In genomic region chr11:75525433-75526191, GRCh38 we compare ENCODE assay signal across 8 cellular contexts. TPM values are rescaled to one million over a fixed set of nuclear protein-coding genes. Genes with fewer than 3 reads are reported as not detected.
DNase-seq lines count a peak whose midpoint lies in the region; ATAC-seq and TF ChIP-seq lines count a peak whose summit lies in the region.

Gene GDPD5, minus strand, starts transcription at chr11:75525941. Its CDS starts 48,206 bp downstream, at chr11:75477735.

- H3K4me1 ChIP-seq in BE2C = no peaks in the 10 kb centered on the region

- CTCF ChIA-PET in activated CD4-positive, alpha-beta T cell treated with anti-CD3 and anti-CD28 coated beads, Interleukin-2, amount 10 ng/mL, durations not matched to agents 7 days and 5 days (lab: Charles Lee) = interaction anchor here (0.5 to 1.4 kb wide), 18 partner anchors 8 to 1329 kb away, joined by 3 to 6 read pairs (median 4); no protein-coding TSS in a partner anchor

- peak; percentile 39 for TF ChIP-seq CTCF in BE2C (IDR thresholded peaks at IDR 0.05; ENCODE audit: low read depth, low read length)
- TF ChIP-seq CTCF in lower leg skin (IDR thresholded peaks at IDR 0.05) = no peak

- peaks cover 12% of the 10 kb centered on the region for H3K27me3 ChIP-seq in BE2C

- H3K27ac Mint-ChIP-seq in activated CD4-positive, alpha-beta T cell treated with anti-CD3 and anti-CD28 coated beads, Interleukin-2, amount 10 ng/mL, durations not matched to agents 7 days and 5 days = peak within 1 kb of the TSS; percentile 87

- H3K4me1 Mint-ChIP-seq in activated CD4-positive, alpha-beta T cell treated with anti-CD3 and anti-CD28 coated beads, Interleukin-2, amount 10 ng/mL, durations not matched to agents 7 days and 5 days = peaks cover 35% of the 10 kb centered on the region

- intact Hi-C loops in lower leg skin (cut with DNase I; ENCODE audit: low total_unique reads) = no loop called here

- TF ChIP-seq POLR2A in lower leg skin (IDR thresholded peaks at IDR 0.05) = no peak

- H3K4me3 ChIP-seq in BE2C (ENCODE audit: low read depth, low read length) = peak within 1 kb of the TSS; percentile 76
- peak within 1 kb of the TSS; percentile 48 for H3K4me3 ChIP-seq in lower leg skin (ENCODE audit: low read depth, poor library complexity, severe bottlenecking)

- no peaks in the 10 kb centered on the region for H3K36me3 Mint-ChIP-seq in activated CD4-positive, alpha-beta T cell treated with anti-CD3 and anti-CD28 coated beads, Interleukin-2, amount 10 ng/mL, durations not matched to agents 7 days and 5 days (ENCODE audit: low read depth)

- peaks cover 2% of the 10 kb centered on the region for H3K27me3 Mint-ChIP-seq in activated CD4-positive, alpha-beta T cell treated with anti-CD3 and anti-CD28 coated beads, Interleukin-2, amount 10 ng/mL, durations not matched to agents 7 days and 5 days

- DNase-seq in BE2C (peak; percentile 93), GM19238 (ENCODE audit: insufficient read length, low spot score) (peak; percentile 96), NCI-H524 treated with DMSO at 0.1 percent for 48 hours (lab: John Stamatoyannopoulos, UW) (peak; percentile 20), dermis microvascular lymphatic vessel endothelial cell (ENCODE audit: low read depth in 2 of 2) (peak; percentile 40 to 84), lower leg skin (ENCODE audit: low spot score in 2 of 2) (peak; percentile 69 to 97)
- DNase-seq in activated CD4-positive, alpha-beta T cell treated with anti-CD3 and anti-CD28 coated beads, Interleukin-2, amount 10 ng/mL, durations not matched to agents 7 days and 5 days = peak; percentile 92
- peak; percentile 79 to 82 for DNase-seq in stimulated activated CD4-positive, alpha-beta T cell treated with anti-CD3 and anti-CD28 coated beads, Interleukin-4, amount 100 ng/mL, for 4 hours

- 0 to 1% methylated on average over 19 to 72 of the region's 99 CpGs for WGBS in lower leg skin, 2 donors

- ATAC-seq in HG03457 (IDR thresholded peaks at IDR 0.05; ENCODE audit: unreplicated experiment) = peak; percentile 43

- H3K9me3 ChIP-seq in BE2C = no peaks in the 10 kb centered on the region

- POLR2A ChIA-PET in activated CD4-positive, alpha-beta T cell treated with anti-CD3 and anti-CD28 coated beads, Interleukin-2, amount 10 ng/mL, durations not matched to agents 7 days and 5 days (lab: Charles Lee) = interaction anchor here (1.0 kb wide), 1 partner anchor 50 kb away, joined by 3 read pairs; no protein-coding TSS in a partner anchor

- no peaks in the 10 kb centered on the region for H3K36me3 ChIP-seq in BE2C

- peak within 1 kb of the TSS; percentile 82 for H3K4me3 Mint-ChIP-seq in activated CD4-positive, alpha-beta T cell treated with anti-CD3 and anti-CD28 coated beads, Interleukin-2, amount 10 ng/mL, durations not matched to agents 7 days and 5 days

- H3K9me3 Mint-ChIP-seq in activated CD4-positive, alpha-beta T cell treated with anti-CD3 and anti-CD28 coated beads, Interleukin-2, amount 10 ng/mL, durations not matched to agents 7 days and 5 days = no peaks in the 10 kb centered on the region

RNA-seq across cellular contexts. Expression of gene GDPD5, which starts in this region (rescaled TPM):
- polyA plus RNA-seq in BE2C (2012; ENCODE audit: insufficient read depth, insufficient read length, low read depth) = 18.0 TPM
- total RNA-seq in activated CD4-positive, alpha-beta T cell treated with anti-CD3 and anti-CD28 coated beads, Interleukin-2, amount 10 ng/mL, durations not matched to agents 7 days and 5 days = 10 to 100 TPM; 55.8 to 62.3 TPM
- total RNA-seq in dermis microvascular lymphatic vessel endothelial cell (9.8 and 21.0 TPM in 2 replicates), lower leg skin (1 to 10 TPM; 3.9 to 8.5 (median 5.2) TPM)

Comparison
In these comparisons a context has a peak if more than half of its experiments do, and no peak if none do; other contexts are left out.
1. Peak in every context shown above with its lines: DNase-seq, ATAC-seq and H3K4me3 ChIP-seq.
2. DNase-seq: peak in every context shown above with its lines; median percentile 96 in GM19238; 93 in BE2C; 92 in activated CD4-positive, alpha-beta T cell treated with anti-CD3 and anti-CD28 coated beads, Interleukin-2, amount 10 ng/mL, durations not matched to agents 7 days and 5 days; 83 in lower leg skin; 80 in stimulated activated CD4-positive, alpha-beta T cell treated with anti-CD3 and anti-CD28 coated beads, Interleukin-4, amount 100 ng/mL, for 4 hours; 62 in dermis microvascular lymphatic vessel endothelial cell; 20 in NCI-H524 treated with DMSO at 0.1 percent for 48 hours.